Comparison of ENCODE assay signal across 13 cellular contexts in the genomic region with DNA sequence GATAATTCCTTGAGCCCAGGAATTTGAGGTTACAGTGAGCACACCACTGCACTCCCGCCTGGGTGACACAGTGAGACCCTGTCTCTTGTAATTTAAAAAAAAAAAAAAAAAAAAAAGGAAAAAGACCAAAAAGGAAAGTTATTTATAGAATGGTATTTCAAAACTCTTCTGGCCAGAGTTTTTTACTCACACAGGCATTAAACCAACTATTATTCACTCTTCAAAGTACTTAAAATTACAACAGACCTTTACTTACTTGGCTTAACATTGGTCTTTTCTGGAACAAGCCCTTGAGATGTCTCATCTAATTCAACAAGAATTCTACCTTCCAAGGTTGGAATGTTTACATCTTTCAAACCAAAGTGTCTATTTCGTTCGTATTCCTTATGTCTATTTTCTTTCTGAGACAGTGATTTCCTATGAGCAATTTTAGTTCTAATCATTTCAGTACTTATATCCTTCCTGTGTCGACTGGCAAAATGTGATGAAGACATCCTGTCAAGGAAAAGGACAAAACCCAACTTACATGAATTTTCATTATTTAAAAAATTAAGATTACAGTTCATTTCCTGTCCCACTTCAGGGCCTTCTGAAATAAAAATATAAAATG. TPM values are rescaled to one million over a fixed set of nuclear protein-coding genes. Genes with fewer than 3 reads are reported as not detected.
DNase-seq lines count a peak whose midpoint lies in the region; ATAC-seq and TF ChIP-seq lines count a peak whose summit lies in the region.
"Had no signal": no experiment of that assay in that cellular context is flagged by ENCODE, and none has a peak within 500 bp of the region (broad histone marks: within the 10 kb centered on the region; RNA-seq: fewer than 3 reads in every experiment).

No MANE protein-coding gene starts in this region.

- no peak overlapping the region for H3K27ac Mint-ChIP-seq in Calu3 (ENCODE audit: unreplicated experiment)
- H3K27ac Mint-ChIP-seq: activated naive CD8-positive, alpha-beta T cell had no signal

- H3K9me3 ChIP-seq in OCI-LY7 (ENCODE audit: low read length) (peaks cover 8% of the 10 kb centered on the region; the same call in 1 of the 2 replicates), WERI-Rb-1 (ENCODE audit: severe bottlenecking) (no peaks in the 10 kb centered on the region)
- H3K9me3 ChIP-seq: esophagus muscularis mucosa, lower lobe of right lung had no signal

- TF ChIP-seq CTCF in Calu3 (IDR thresholded peaks at IDR 0.05; ENCODE audit: unreplicated experiment) (no peak), OCI-LY7 (conservative IDR thresholded peaks at IDR 0.05; ENCODE audit: low read length) (no peak), fibroblast of mammary gland (conservative IDR thresholded peaks at IDR 0.05; ENCODE audit: control insufficient read depth, insufficient read depth, low read depth, low read length) (no peak), dorsolateral prefrontal cortex (IDR thresholded peaks at IDR 0.05 in 54 of 56, conservative IDR thresholded peaks at IDR 0.05 in 2 of 56; ENCODE audit: low read depth in 1 of 56, partially characterized antibody in 56 of 56) (no peak), WERI-Rb-1 (IDR thresholded peaks at IDR 0.05; ENCODE audit: low read depth, low read length) (no peak)

- intact Hi-C loops in Calu3 (cut with micrococcal nuclease; ENCODE audit: unreplicated experiment) (no loop called here), OCI-LY7 (cut with micrococcal nuclease; ENCODE audit: unreplicated experiment) (no loop called here), dorsolateral prefrontal cortex (cut with DNase I) (no loop called here)

- BruUV-seq in Calu3 (replicated peaks; lab: Mats Ljungman, UMichigan) (no TSS peak), OCI-LY7 (replicated peaks; lab: Mats Ljungman, UMichigan) (no TSS peak)

- H3K4me3 Mint-ChIP-seq in Calu3 (ENCODE audit: low read depth, unreplicated experiment) = peak overlapping the region; percentile 91
- H3K4me3 Mint-ChIP-seq: activated naive CD8-positive, alpha-beta T cell had no signal

- H3K27me3 Mint-ChIP-seq in Calu3 (ENCODE audit: unreplicated experiment) = no peaks in the 10 kb centered on the region
- H3K27me3 Mint-ChIP-seq: activated naive CD8-positive, alpha-beta T cell had no signal

- H4K20me1 ChIP-seq in OCI-LY7 (ENCODE audit: insufficient read depth, low read length) = peaks cover 11% of the 10 kb centered on the region

- H3K9me3 Mint-ChIP-seq in Calu3 (ENCODE audit: low read depth, unreplicated experiment) = no peaks in the 10 kb centered on the region

- peak overlapping the region; percentile 77 for H3K4me2 ChIP-seq in OCI-LY7 (ENCODE audit: low read length)

- H3K27me3 ChIP-seq in dorsolateral prefrontal cortex (no peaks in the 10 kb centered on the region), WERI-Rb-1 (ENCODE audit: insufficient read depth, low read depth, severe bottlenecking) (no peaks in the 10 kb centered on the region)
- H3K27me3 ChIP-seq: esophagus muscularis mucosa had no signal

- peaks cover 24% of the 10 kb centered on the region for H3K4me1 ChIP-seq in OCI-LY7 (ENCODE audit: insufficient read depth, low read length, poor library complexity, severe bottlenecking)

- H2AFZ ChIP-seq in OCI-LY7 (ENCODE audit: low read length) = no peak overlapping the region

- peaks cover 32% of the 10 kb centered on the region for H3K36me3 Mint-ChIP-seq in Calu3 (ENCODE audit: insufficient read depth, unreplicated experiment)
- H3K36me3 Mint-ChIP-seq: activated naive CD8-positive, alpha-beta T cell had no signal

- ATAC-seq in GM19455 (IDR thresholded peaks at IDR 0.05; ENCODE audit: unreplicated experiment) = no peak
- ATAC-seq: lower lobe of right lung had no signal

- H3K27ac ChIP-seq in OCI-LY7 (ENCODE audit: low read depth, low read length, poor library complexity, severe bottlenecking) (no peak overlapping the region), dorsolateral prefrontal cortex (no peak overlapping the region), WERI-Rb-1 (no peak overlapping the region)
- H3K27ac ChIP-seq: esophagus muscularis mucosa, lower lobe of right lung, skin epidermis had no signal

- peaks cover 33% of the 10 kb centered on the region for H3K4me1 Mint-ChIP-seq in Calu3 (ENCODE audit: low read depth, unreplicated experiment)

- H3K79me2 ChIP-seq in OCI-LY7 (ENCODE audit: insufficient read depth, low read depth, low read length) = peaks cover 47% of the 10 kb centered on the region

- CTCF ChIA-PET in Calu3 (lab: Charles Lee) = interaction anchor here (0.6 kb wide), 1 partner anchor 16 kb away, joined by 5 read pairs; no protein-coding TSS in a partner anchor
- CTCF ChIA-PET in OCI-LY7 (lab: Charles Lee; ENCODE audit: unreplicated experiment) = no interaction called here

- peaks cover 54% of the 10 kb centered on the region for H3K36me3 ChIP-seq in OCI-LY7 (ENCODE audit: insufficient read depth, low read length)
- peaks cover 13% of the 10 kb centered on the region for H3K36me3 ChIP-seq in WERI-Rb-1
- H3K36me3 ChIP-seq: esophagus muscularis mucosa, lower lobe of right lung had no signal

- POLR2A ChIA-PET in OCI-LY7 (lab: Charles Lee) = interaction anchor here (0.7 to 1.0 kb wide), 2 partner anchors 83 to 221 kb away, joined by 3 read pairs; no protein-coding TSS in a partner anchor

- H3K9me2 ChIP-seq in OCI-LY7 (ENCODE audit: insufficient read depth, low read length) = no peaks in the 10 kb centered on the region

- DNase-seq in AG08395 (ENCODE audit: low spot score) (peak; percentile 14), Calu3 (no peak), OCI-LY7 (ENCODE audit: low spot score) (no peak), fibroblast of mammary gland (ENCODE audit: low read depth) (peak; percentile 11), dorsolateral prefrontal cortex (no peak), NCI-H510A treated with DMSO at 0.1 percent for 48 hours (lab: John Stamatoyannopoulos, UW) (no peak), WERI-Rb-1 (no peak)
- DNase-seq: lower lobe of right lung, NCI-H2227 treated with DMSO at 0.1 percent for 48 hours had no signal

- no peak overlapping the region for H3K4me3 ChIP-seq in OCI-LY7 (ENCODE audit: low read depth, low read length, poor library complexity, severe bottlenecking)
- H3K4me3 ChIP-seq in fibroblast of mammary gland (ENCODE audit: control insufficient read depth, low read depth, low read length) = no peak overlapping the region
- no peak overlapping the region for H3K4me3 ChIP-seq in dorsolateral prefrontal cortex
- no peak overlapping the region for H3K4me3 ChIP-seq in WERI-Rb-1 (ENCODE audit: low read depth, low read length)
- H3K4me3 ChIP-seq: esophagus muscularis mucosa, lower lobe of right lung, skin epidermis had no signal

RNA-seq across cellular contexts. Expression of gene DLGAP5, which starts 2.6 kb away (rescaled TPM):
- total RNA-seq in Calu3 (2022) (48.7 and 54.3 TPM in 2 replicates), OCI-LY7 (2022) (92.2 and 94.4 TPM in 2 replicates), dorsolateral prefrontal cortex (1 to 10 TPM in 2 of 120 experiments, under 1 TPM in 7, not detected in 111; 0.13 to 1.4 (median 0.43) TPM)
- 57.6 and 59.2 TPM in 2 replicates for total RNA-seq in OCI-LY7 (2014; rRNA removed; shearing (Covaris generic))

RNA-seq across cellular contexts. Expression of gene LGALS3, which starts 59.7 kb away (rescaled TPM):
- total RNA-seq in Calu3 (2022) = 429 and 672 TPM in 2 replicates
- not detected in 2 replicates for total RNA-seq in OCI-LY7 (2014; rRNA removed; shearing (Covaris generic))
- not detected in 2 replicates for total RNA-seq in OCI-LY7 (2022)
- total RNA-seq in dorsolateral prefrontal cortex = 100 to 1,000 TPM in 4 of 120 experiments, 10 to 100 TPM in 116; 16.6 to 109 (median 36.7) TPM

Comparison
In these comparisons a context has a peak if more than half of its experiments do, and no peak if none do; other contexts are left out.
1. DNase-seq: peak in AG08395 (single experiment) and fibroblast of mammary gland (single experiment); none in Calu3 (single experiment), OCI-LY7 (single experiment), dorsolateral prefrontal cortex (0 of 10), NCI-H510A treated with DMSO at 0.1 percent for 48 hours (single experiment) and WERI-Rb-1 (single experiment).
2. RNA of gene DLGAP5, which starts 2.6 kb away (total RNA-seq): 57.6 to 94.4 TPM in OCI-LY7 and 48.7 to 54.3 TPM in Calu3; 0.13 to 1.4 TPM in dorsolateral prefrontal cortex; every median in the first group is over 10 times any median in the second.
3. RNA of gene LGALS3, which starts 59.7 kb away (total RNA-seq): 429 to 672 TPM in Calu3 and 16.6 to 109 TPM in dorsolateral prefrontal cortex; not detected in OCI-LY7; every median in the first group is over 10 times any median in the second.